Comparison of ENCODE assay signal across 1 cellular context in the genomic region with DNA sequence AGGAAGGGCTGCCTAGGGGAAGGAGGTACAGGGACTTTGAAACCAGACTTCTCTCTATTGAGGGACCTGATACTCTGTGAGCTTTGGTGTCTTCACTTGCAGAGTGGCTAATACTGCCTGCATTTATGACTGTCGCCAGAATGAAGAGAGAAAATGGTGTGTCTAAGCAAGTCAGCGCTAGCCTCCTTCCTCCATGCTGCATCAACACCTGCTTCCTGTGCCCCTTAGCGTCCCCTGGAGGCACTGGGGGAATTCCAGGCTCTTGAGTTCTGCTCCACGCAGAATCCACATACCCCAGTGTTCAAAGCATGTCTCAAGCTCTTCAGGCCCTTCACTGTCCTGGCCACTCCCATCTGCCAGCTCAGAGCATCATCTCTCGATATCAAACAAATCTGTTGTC.
TF ChIP-seq lines count a peak whose summit lies in the region.

No MANE protein-coding gene starts in this region.

TF ChIP-seq in HCT116, 20 proteins besides CTCF, POLR2A, EP300 and RAD21 (continued from another document):
- no peak for TF ChIP-seq FOSL1 (IDR thresholded peaks at IDR 0.05; ENCODE audit: low read depth)
- TF ChIP-seq, protein P1, sequence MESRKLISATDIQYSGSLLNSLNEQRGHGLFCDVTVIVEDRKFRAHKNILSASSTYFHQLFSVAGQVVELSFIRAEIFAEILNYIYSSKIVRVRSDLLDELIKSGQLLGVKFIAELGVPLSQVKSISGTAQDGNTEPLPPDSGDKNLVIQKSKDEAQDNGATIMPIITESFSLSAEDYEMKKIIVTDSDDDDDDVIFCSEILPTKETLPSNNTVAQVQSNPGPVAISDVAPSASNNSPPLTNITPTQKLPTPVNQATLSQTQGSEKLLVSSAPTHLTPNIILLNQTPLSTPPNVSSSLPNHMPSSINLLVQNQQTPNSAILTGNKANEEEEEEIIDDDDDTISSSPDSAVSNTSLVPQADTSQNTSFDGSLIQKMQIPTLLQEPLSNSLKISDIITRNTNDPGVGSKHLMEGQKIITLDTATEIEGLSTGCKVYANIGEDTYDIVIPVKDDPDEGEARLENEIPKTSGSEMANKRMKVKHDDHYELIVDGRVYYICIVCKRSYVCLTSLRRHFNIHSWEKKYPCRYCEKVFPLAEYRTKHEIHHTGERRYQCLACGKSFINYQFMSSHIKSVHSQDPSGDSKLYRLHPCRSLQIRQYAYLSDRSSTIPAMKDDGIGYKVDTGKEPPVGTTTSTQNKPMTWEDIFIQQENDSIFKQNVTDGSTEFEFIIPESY (IDR thresholded peaks at IDR 0.05; ENCODE audit: extremely low read depth, insufficient replicate concordance, low read length) = no peak
- TF ChIP-seq, protein P2, sequence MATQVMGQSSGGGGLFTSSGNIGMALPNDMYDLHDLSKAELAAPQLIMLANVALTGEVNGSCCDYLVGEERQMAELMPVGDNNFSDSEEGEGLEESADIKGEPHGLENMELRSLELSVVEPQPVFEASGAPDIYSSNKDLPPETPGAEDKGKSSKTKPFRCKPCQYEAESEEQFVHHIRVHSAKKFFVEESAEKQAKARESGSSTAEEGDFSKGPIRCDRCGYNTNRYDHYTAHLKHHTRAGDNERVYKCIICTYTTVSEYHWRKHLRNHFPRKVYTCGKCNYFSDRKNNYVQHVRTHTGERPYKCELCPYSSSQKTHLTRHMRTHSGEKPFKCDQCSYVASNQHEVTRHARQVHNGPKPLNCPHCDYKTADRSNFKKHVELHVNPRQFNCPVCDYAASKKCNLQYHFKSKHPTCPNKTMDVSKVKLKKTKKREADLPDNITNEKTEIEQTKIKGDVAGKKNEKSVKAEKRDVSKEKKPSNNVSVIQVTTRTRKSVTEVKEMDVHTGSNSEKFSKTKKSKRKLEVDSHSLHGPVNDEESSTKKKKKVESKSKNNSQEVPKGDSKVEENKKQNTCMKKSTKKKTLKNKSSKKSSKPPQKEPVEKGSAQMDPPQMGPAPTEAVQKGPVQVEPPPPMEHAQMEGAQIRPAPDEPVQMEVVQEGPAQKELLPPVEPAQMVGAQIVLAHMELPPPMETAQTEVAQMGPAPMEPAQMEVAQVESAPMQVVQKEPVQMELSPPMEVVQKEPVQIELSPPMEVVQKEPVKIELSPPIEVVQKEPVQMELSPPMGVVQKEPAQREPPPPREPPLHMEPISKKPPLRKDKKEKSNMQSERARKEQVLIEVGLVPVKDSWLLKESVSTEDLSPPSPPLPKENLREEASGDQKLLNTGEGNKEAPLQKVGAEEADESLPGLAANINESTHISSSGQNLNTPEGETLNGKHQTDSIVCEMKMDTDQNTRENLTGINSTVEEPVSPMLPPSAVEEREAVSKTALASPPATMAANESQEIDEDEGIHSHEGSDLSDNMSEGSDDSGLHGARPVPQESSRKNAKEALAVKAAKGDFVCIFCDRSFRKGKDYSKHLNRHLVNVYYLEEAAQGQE (IDR thresholded peaks at IDR 0.05; ENCODE audit: low read depth) = no peak
